ENCODE assay signal across 9 cellular contexts in the genomic region with DNA sequence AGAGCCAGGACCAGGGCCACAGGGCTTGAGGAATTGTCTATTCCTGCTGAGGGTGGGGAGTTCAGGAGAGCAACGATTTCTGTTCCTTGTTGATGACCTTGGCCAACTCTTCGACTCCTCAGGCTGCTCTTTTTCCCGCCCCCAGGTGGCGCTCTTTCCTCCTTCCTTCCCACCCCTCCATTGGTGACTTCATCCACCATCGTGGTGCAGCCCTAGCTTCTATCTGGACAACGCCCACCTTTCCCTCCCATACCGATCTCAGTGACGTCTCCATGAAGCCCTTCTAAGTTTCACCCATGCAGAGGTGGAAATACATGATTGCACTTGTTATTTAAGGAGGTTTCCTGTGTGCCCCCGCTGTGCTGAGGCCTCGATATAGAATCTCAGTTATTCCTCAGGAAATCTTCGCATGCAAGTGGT. TPM values are rescaled to one million over a fixed set of nuclear protein-coding genes. Genes with fewer than 3 reads are reported as not detected.
A peak's percentile ranks its signal among the peaks of the same experiment; 100 is the strongest.
DNase-seq lines count a peak whose midpoint lies in the region; ATAC-seq and TF ChIP-seq lines count a peak whose summit lies in the region.
"Had no signal": no experiment of that assay in that cellular context is flagged by ENCODE, and none has a peak within 500 bp of the region (broad histone marks: within the 10 kb centered on the region; RNA-seq: fewer than 3 reads in every experiment).

No MANE protein-coding gene starts in this region.

- no peaks in the 10 kb centered on the region for H3K9me3 ChIP-seq in naive thymus-derived CD4-positive, alpha-beta T cell (ENCODE audit: control insufficient read depth in 2 of 3, low read length in 3 of 3)

- peaks cover 6% of the 10 kb centered on the region for H3K9me3 Mint-ChIP-seq in chondrocyte (ENCODE audit: low read depth)
- peaks cover 3 to 11% (median 7%) of the 10 kb centered on the region in 11 donors for H3K9me3 Mint-ChIP-seq in naive thymus-derived CD4-positive, alpha-beta T cell

- H3K4me1 ChIP-seq in naive thymus-derived CD4-positive, alpha-beta T cell (ENCODE audit: control insufficient read depth in 2 of 2, insufficient read depth in 2 of 2, low read length in 2 of 2): peaks cover 63 to 78% of the 10 kb centered on the region in 2 donors

- H3K27me3 Mint-ChIP-seq in chondrocyte (ENCODE audit: low read depth): peaks cover 31% of the 10 kb centered on the region
- H3K27me3 Mint-ChIP-seq in naive thymus-derived CD4-positive, alpha-beta T cell: no peaks in the 10 kb centered on the region

- H3K27ac Mint-ChIP-seq in chondrocyte (ENCODE audit: unreplicated experiment): no peak overlapping the region
- H3K27ac Mint-ChIP-seq in naive thymus-derived CD4-positive, alpha-beta T cell: peak overlapping the region; percentile 68 to 98 (median 91)

- H3K4me3 ChIP-seq in naive thymus-derived CD4-positive, alpha-beta T cell (ENCODE audit: low read length): peak overlapping the region; percentile 28

- H3K36me3 ChIP-seq in naive thymus-derived CD4-positive, alpha-beta T cell (ENCODE audit: control insufficient read depth in 2 of 3, insufficient read depth in 3 of 3, low read length in 3 of 3): no peaks in the 10 kb centered on the region

- peak overlapping the region; percentile 54 for H3K27ac ChIP-seq in naive thymus-derived CD4-positive, alpha-beta T cell (ENCODE audit: low read depth, low read length)

- H3K27me3 ChIP-seq in naive thymus-derived CD4-positive, alpha-beta T cell (ENCODE audit: control insufficient read depth in 2 of 2, insufficient read depth in 2 of 2, low read length in 2 of 2): no peaks in the 10 kb centered on the region

- peak; percentile 70 for TF ChIP-seq CTCF in chondrocyte (IDR thresholded peaks at IDR 0.05)

- H3K4me1 Mint-ChIP-seq in chondrocyte (ENCODE audit: low read depth): no peaks in the 10 kb centered on the region
- peaks cover 65 to 83% (median 80%) of the 10 kb centered on the region in 7 donors for H3K4me1 Mint-ChIP-seq in naive thymus-derived CD4-positive, alpha-beta T cell

- H3K4me3 Mint-ChIP-seq in chondrocyte (ENCODE audit: unreplicated experiment): no peak overlapping the region
- peak overlapping the region; percentile 56 to 85 (median 72) for H3K4me3 Mint-ChIP-seq in naive thymus-derived CD4-positive, alpha-beta T cell

- POLR2A ChIA-PET in naive thymus-derived CD4-positive, alpha-beta T cell (lab: Charles Lee): interaction anchor here (1.0 to 3.5 kb wide), 9 partner anchors 11 to 55 kb away, joined by 4 to 31 read pairs (median 6); no protein-coding TSS in a partner anchor

- intact Hi-C loops in naive thymus-derived CD4-positive, alpha-beta T cell (cut with micrococcal nuclease): loop anchor here (1.0 to 10.0 kb wide), 7 partner anchors 27 to 201 kb away; no protein-coding TSS in a partner anchor

- peak; percentile 58 for ATAC-seq in naive thymus-derived CD4-positive, alpha-beta T cell
- ATAC-seq in HG02588 (IDR thresholded peaks at IDR 0.05; ENCODE audit: unreplicated experiment): no peak

- no peaks in the 10 kb centered on the region for H3K36me3 Mint-ChIP-seq in chondrocyte (ENCODE audit: low read depth)
- peaks cover 0 to 30% (median 4%) of the 10 kb centered on the region in 5 donors for H3K36me3 Mint-ChIP-seq in naive thymus-derived CD4-positive, alpha-beta T cell

- peak; percentile 26 for DNase-seq in NK-92 treated with Interleukin-12 subunit alpha and Interleukin-12 subunit beta, amount 100 ng/mL, for 24 hours (lab: John Stamatoyannopoulos, UW)
- DNase-seq in NK-92 (lab: John Stamatoyannopoulos, UW; ENCODE audit: unreplicated experiment) (no peak), HuH-7 (ENCODE audit: low spot score) (peak; percentile 56), UCSD-AML1 (lab: John Stamatoyannopoulos, UW; ENCODE audit: unreplicated experiment) (peak; percentile 25), chondrocyte (ENCODE audit: low spot score) (no peak), DMS114 treated with DMSO at 0.1 percent for 48 hours (lab: John Stamatoyannopoulos, UW; ENCODE audit: unreplicated experiment) (no peak)
- DNase-seq in naive thymus-derived CD4-positive, alpha-beta T cell: peak; percentile 32 to 61 (median 50)

- CTCF ChIA-PET in naive thymus-derived CD4-positive, alpha-beta T cell (lab: Charles Lee): interaction anchor here (0.7 to 3.8 kb wide), 13 partner anchors 10 to 91 kb away, joined by 3 to 36 read pairs (median 6); no protein-coding TSS in a partner anchor

RNA-seq across cellular contexts. Expression of a gene that starts 22.1 kb away (rescaled TPM):
- 0.39 to 1.8 TPM (median 1.7 TPM) in 3 replicates for total RNA-seq in chondrocyte
- total RNA-seq in naive thymus-derived CD4-positive, alpha-beta T cell: 100 to 1,000 TPM; 112 to 136 (median 118) TPM
- polyA plus RNA-seq in naive thymus-derived CD4-positive, alpha-beta T cell: 10 to 100 TPM; 13.3 to 44.5 TPM
- polyA plus RNA-seq: BJ had no signal

Comparison
In these comparisons a context has a peak if more than half of its experiments do, and no peak if none do; other contexts are left out.
1. DNase-seq: peak in NK-92 treated with Interleukin-12 subunit alpha and Interleukin-12 subunit beta, amount 100 ng/mL, for 24 hours (single experiment), HuH-7 (single experiment), UCSD-AML1 (single experiment) and naive thymus-derived CD4-positive, alpha-beta T cell (9 of 9); none in NK-92 (single experiment), chondrocyte (single experiment) and DMS114 treated with DMSO at 0.1 percent for 48 hours (single experiment).
2. RNA of a gene that starts 22.1 kb away (total RNA-seq): 112 to 136 TPM in naive thymus-derived CD4-positive, alpha-beta T cell; 0.39 to 1.8 TPM in chondrocyte; every median in the first group is over 10 times any median in the second.